In the genomic region with DNA sequence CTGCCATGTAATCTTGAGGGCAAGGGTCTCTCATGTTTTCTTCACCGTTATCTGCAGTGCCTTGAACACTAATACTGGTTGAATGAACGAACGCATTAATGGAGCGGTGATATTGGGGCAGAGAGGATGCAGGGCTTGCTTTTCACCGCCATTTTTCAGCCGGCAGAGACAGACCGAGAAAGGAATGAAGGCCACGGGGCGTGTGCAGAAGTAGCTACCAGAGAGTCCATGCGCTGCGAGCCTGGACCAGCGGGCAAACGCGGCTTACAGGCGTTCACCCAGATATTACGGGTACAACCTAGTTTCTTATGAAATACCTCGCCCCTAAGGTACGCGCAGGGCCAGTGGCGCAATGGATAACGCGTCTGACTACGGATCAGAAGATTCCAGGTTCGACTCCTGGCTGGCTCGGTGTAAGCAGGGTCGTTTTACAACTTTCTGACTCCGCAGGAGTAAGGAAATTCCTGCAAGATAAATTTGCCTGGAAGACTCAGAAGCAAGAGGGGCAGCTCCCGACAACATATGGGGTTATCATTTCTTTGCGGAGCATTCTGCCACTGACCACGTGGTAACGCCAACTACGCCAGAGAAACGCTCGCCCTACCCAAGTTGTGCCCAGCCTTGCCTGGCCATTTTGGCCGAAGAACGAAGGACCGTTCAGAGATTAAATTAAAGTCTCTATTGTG, we compare ENCODE assay signal across 8 cellular contexts. TPM values are rescaled to one million over a fixed set of nuclear protein-coding genes. Genes with fewer than 3 reads are reported as not detected.
A peak's percentile ranks its signal among the peaks of the same experiment; 100 is the strongest.
DNase-seq lines count a peak whose midpoint lies in the region; ATAC-seq and TF ChIP-seq lines count a peak whose summit lies in the region.

No MANE protein-coding gene starts in this region.

- TF ChIP-seq CTCF in LNCaP clone FGC (IDR thresholded peaks at IDR 0.05; ENCODE audit: control insufficient read depth, extremely low read depth, insufficient read depth) (no peak), fibroblast of the aortic adventitia (IDR thresholded peaks at IDR 0.05; ENCODE audit: insufficient read depth, low read length) (no peak), nephron progenitor cell (IDR thresholded peaks at IDR 0.05) (no peak)

- H3K4me3 Mint-ChIP-seq in activated T-helper 2 cell treated with anti-CD3 and anti-CD28 coated beads, Interferon-gamma antibody, Interleukin-2, Interleukin-4, amounts not matched to agents 10 μg/mL and 5 μg/mL and 100 μg/mL, durations not matched to agents 14 hours and 24 hours and 36 hours (ENCODE audit: low read depth) = peak overlapping the region; percentile 90
- peak overlapping the region; percentile 90 for H3K4me3 Mint-ChIP-seq in nephron progenitor cell

- H3K9me3 Mint-ChIP-seq in activated T-helper 2 cell treated with anti-CD3 and anti-CD28 coated beads, Interferon-gamma antibody, Interleukin-2, Interleukin-4, amounts not matched to agents 10 μg/mL and 5 μg/mL and 100 μg/mL, durations not matched to agents 14 hours and 24 hours and 36 hours = no peaks in the 10 kb centered on the region
- no peaks in the 10 kb centered on the region for H3K9me3 Mint-ChIP-seq in nephron progenitor cell

- H3K4me3 ChIP-seq in LNCaP clone FGC (ENCODE audit: low read depth, low read length) (peak overlapping the region; percentile 80), fibroblast of the aortic adventitia (ENCODE audit: low read depth, low read length) (peak overlapping the region; percentile 87)

- H3K27me3 Mint-ChIP-seq in activated T-helper 2 cell treated with anti-CD3 and anti-CD28 coated beads, Interferon-gamma antibody, Interleukin-2, Interleukin-4, amounts not matched to agents 10 μg/mL and 5 μg/mL and 100 μg/mL, durations not matched to agents 14 hours and 24 hours and 36 hours (ENCODE audit: low read depth) = no peaks in the 10 kb centered on the region
- H3K27me3 Mint-ChIP-seq in nephron progenitor cell (ENCODE audit: low read depth, poor library complexity) = peaks cover 7% of the 10 kb centered on the region

- ATAC-seq in stimulated activated naive CD8-positive, alpha-beta T cell treated with anti-CD3 and anti-CD28 coated beads, Interleukin-15, Interleukin-2, amounts not matched to agents 100 U/mL and 50 U/mL, for 24 hours = peak; percentile 66

- H3K27ac Mint-ChIP-seq in activated T-helper 2 cell treated with anti-CD3 and anti-CD28 coated beads, Interferon-gamma antibody, Interleukin-2, Interleukin-4, amounts not matched to agents 10 μg/mL and 5 μg/mL and 100 μg/mL, durations not matched to agents 14 hours and 24 hours and 36 hours = peak overlapping the region; percentile 96
- H3K27ac Mint-ChIP-seq in nephron progenitor cell = peak overlapping the region; percentile 98

- H3K36me3 Mint-ChIP-seq in activated T-helper 2 cell treated with anti-CD3 and anti-CD28 coated beads, Interferon-gamma antibody, Interleukin-2, Interleukin-4, amounts not matched to agents 10 μg/mL and 5 μg/mL and 100 μg/mL, durations not matched to agents 14 hours and 24 hours and 36 hours (ENCODE audit: low read depth) = peaks cover 29% of the 10 kb centered on the region
- H3K36me3 Mint-ChIP-seq in nephron progenitor cell (ENCODE audit: low read depth) = peaks cover 20% of the 10 kb centered on the region

- intact Hi-C loops in activated T-helper 2 cell treated with anti-CD3 and anti-CD28 coated beads, Interferon-gamma antibody, Interleukin-2, Interleukin-4, amounts not matched to agents 10 μg/mL and 5 μg/mL and 100 μg/mL, durations not matched to agents 14 hours and 24 hours and 36 hours (cut with micrococcal nuclease) = loop anchor here (1.0 to 10.0 kb wide), 10 partner anchors 16 to 937 kb away; a partner anchor contains a TSS

- DNase-seq in DMS79 (lab: John Stamatoyannopoulos, UW) = peak; percentile 65
- peak; percentile 84 for DNase-seq in GOT3 (lab: John Stamatoyannopoulos, UW)
- DNase-seq in LNCaP clone FGC (ENCODE audit: low read depth) = peak; percentile 87
- DNase-seq in RPMI7951 (ENCODE audit: low read depth) = peak; percentile 92
- peak; percentile 86 for DNase-seq in activated T-helper 2 cell treated with anti-CD3 and anti-CD28 coated beads, Interferon-gamma antibody, Interleukin-2, Interleukin-4, amounts not matched to agents 10 μg/mL and 5 μg/mL and 100 μg/mL, durations not matched to agents 14 hours and 24 hours and 36 hours (ENCODE audit: low spot score)
- peak; percentile 93 for DNase-seq in fibroblast of the aortic adventitia (ENCODE audit: low read depth)
- DNase-seq in nephron progenitor cell = peak; percentile 85
- peak; percentile 88 for DNase-seq in stimulated activated naive CD8-positive, alpha-beta T cell treated with anti-CD3 and anti-CD28 coated beads, Interleukin-15, Interleukin-2, amounts not matched to agents 100 U/mL and 50 U/mL, for 24 hours

- peaks cover 44% of the 10 kb centered on the region for H3K4me1 Mint-ChIP-seq in activated T-helper 2 cell treated with anti-CD3 and anti-CD28 coated beads, Interferon-gamma antibody, Interleukin-2, Interleukin-4, amounts not matched to agents 10 μg/mL and 5 μg/mL and 100 μg/mL, durations not matched to agents 14 hours and 24 hours and 36 hours (ENCODE audit: low read depth)
- peaks cover 61% of the 10 kb centered on the region for H3K4me1 Mint-ChIP-seq in nephron progenitor cell

RNA-seq across cellular contexts. Expression of a gene that starts 0.9 kb away (rescaled TPM):
- 130 and 164 TPM in 2 replicates for total RNA-seq in RPMI7951 (2014; rRNA removed; shearing (Covaris generic))
- 92.2 and 99.4 TPM in 2 replicates for total RNA-seq in activated T-helper 2 cell treated with anti-CD3 and anti-CD28 coated beads, Interferon-gamma antibody, Interleukin-2, Interleukin-4, amounts not matched to agents 10 μg/mL and 5 μg/mL and 100 μg/mL, durations not matched to agents 14 hours and 24 hours and 36 hours
- total RNA-seq in fibroblast of the aortic adventitia (ENCODE audit: low replicate concordance) = 32.7 and 50.3 TPM in 2 replicates

RNA-seq across cellular contexts. Expression of a gene that starts 37.2 kb away (rescaled TPM):
- total RNA-seq in RPMI7951 (2014; rRNA removed; shearing (Covaris generic)) = not detected in 2 replicates
- not detected in 2 replicates for total RNA-seq in activated T-helper 2 cell treated with anti-CD3 and anti-CD28 coated beads, Interferon-gamma antibody, Interleukin-2, Interleukin-4, amounts not matched to agents 10 μg/mL and 5 μg/mL and 100 μg/mL, durations not matched to agents 14 hours and 24 hours and 36 hours
- not detected in 2 replicates for total RNA-seq in fibroblast of the aortic adventitia (ENCODE audit: low replicate concordance)

RNA-seq across cellular contexts. Expression of a gene that starts 59.5 kb away (rescaled TPM):
- total RNA-seq in RPMI7951 (2014; rRNA removed; shearing (Covaris generic)) = 16.2 and 20.6 TPM in 2 replicates
- total RNA-seq in activated T-helper 2 cell treated with anti-CD3 and anti-CD28 coated beads, Interferon-gamma antibody, Interleukin-2, Interleukin-4, amounts not matched to agents 10 μg/mL and 5 μg/mL and 100 μg/mL, durations not matched to agents 14 hours and 24 hours and 36 hours = 28.2 and 29.9 TPM in 2 replicates
- 4.1 and 10.0 TPM in 2 replicates for total RNA-seq in fibroblast of the aortic adventitia (ENCODE audit: low replicate concordance)

Comparison
In these comparisons a context has a peak if more than half of its experiments do, and no peak if none do; other contexts are left out.
1. Peak in every context shown above with its lines: DNase-seq, ATAC-seq and H3K4me3 ChIP-seq.